ENCODE assay signal across 24 cellular contexts in the genomic region with DNA sequence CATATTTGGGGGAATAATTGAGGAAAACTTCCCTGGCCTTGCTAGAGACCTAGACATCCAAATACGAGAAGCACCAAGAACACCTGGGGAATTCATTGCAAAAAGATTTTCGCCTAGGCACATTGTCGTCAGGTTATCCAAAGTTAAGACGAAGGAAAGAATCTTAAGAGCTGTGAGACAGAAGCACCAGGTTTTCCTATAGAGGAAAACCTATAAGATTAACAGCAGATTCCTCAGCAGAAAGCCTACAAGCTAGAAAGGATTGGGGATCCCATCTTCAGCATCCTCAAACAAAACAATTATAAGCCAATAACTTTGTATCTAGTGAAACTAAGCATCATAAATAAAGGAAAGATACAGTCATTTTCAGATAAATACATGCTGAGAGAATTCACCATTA.
DNase-seq lines count a peak whose midpoint lies in the region; ATAC-seq, FAIRE-seq and TF ChIP-seq lines count a peak whose summit lies in the region.
"Had no signal": no experiment of that assay in that cellular context is flagged by ENCODE, and none has a peak within 500 bp of the region (broad histone marks: within the 10 kb centered on the region; RNA-seq: fewer than 3 reads in every experiment).

No MANE protein-coding gene starts in this region.

- no peak overlapping the region for H3K4me3 ChIP-seq in esophagus squamous epithelium
- H3K4me3 ChIP-seq: BLaER1, GM12878 had no signal

- FAIRE-seq in GM12892 (lab: Jason Lieb, UNC) (peak; percentile 53), GM19239 (lab: Jason Lieb, UNC) (peak; percentile 35)
- FAIRE-seq: A204.1, GM12878 had no signal

- TF ChIP-seq POLR2A in GM12892 (IDR thresholded peaks at IDR 0.05; ENCODE audit: low read depth, low read length), result no peak
- no peak for TF ChIP-seq POLR2A in esophagus squamous epithelium (IDR thresholded peaks at IDR 0.05)

- H3K27me3 ChIP-seq in esophagus squamous epithelium, result no peaks in the 10 kb centered on the region
- H3K27me3 ChIP-seq: BE2C, BLaER1 had no signal

- no peak for ATAC-seq in GM18511 (IDR thresholded peaks at IDR 0.05; ENCODE audit: unreplicated experiment)
- ATAC-seq: GM12878 had no signal

- H3K9me3 ChIP-seq in esophagus squamous epithelium, result peaks cover 0 to 8% (median 0%) of the 10 kb centered on the region in 3 donors
- H3K9me3 ChIP-seq: BE2C had no signal

- H3K4me1 ChIP-seq in esophagus squamous epithelium, result peaks cover 0 to 6% (median 0%) of the 10 kb centered on the region in 3 donors
- H3K4me1 ChIP-seq: BE2C, BLaER1 had no signal

- intact Hi-C loops in esophagus squamous epithelium (cut with DNase I), result no loop called here

- CTCF ChIA-PET in HEK293T (lab: Yijun Ruan, JAX), result no interaction called here

- H3K36me3 ChIP-seq in esophagus squamous epithelium, result peaks cover 0 to 26% (median 5%) of the 10 kb centered on the region in 3 donors

- H3K27ac ChIP-seq in esophagus squamous epithelium, result no peak overlapping the region
- H3K27ac ChIP-seq: BLaER1 had no signal

- DNase-seq in GM12892 (ENCODE audit: insufficient read length), result no peak
- DNase-seq in GM19239 (ENCODE audit: insufficient read length, low spot score), result no peak
- no peak for DNase-seq in HEK293T (ENCODE audit: extremely low spot score)
- no peak for DNase-seq in NCI-H82 (lab: John Stamatoyannopoulos, UW)
- DNase-seq in esophagus squamous epithelium (lab: John Stamatoyannopoulos, UW), result no peak
- DNase-seq: 8988T; ACHN; BE2C; C1 segment of cervical spinal cord; CD4-positive, alpha-beta memory T cell; CD4-positive, CD25-positive, alpha-beta regulatory T cell; CD8-positive, alpha-beta memory T cell; COR-L47; DMS 273 treated with DMSO at 0.1 percent for 48 hours; DMS153; DMS53; DMS79; DND-41; EL; GDM1 had no signal

- WGBS in esophagus squamous epithelium, 2 donors, result 96 to 98% methylated on average over 4 of the region's 4 CpGs

- POLR2A ChIA-PET in HEK293T (lab: Yijun Ruan, JAX), result no interaction called here

- no peak for TF ChIP-seq CTCF in esophagus squamous epithelium (IDR thresholded peaks at IDR 0.05)

TF ChIP-seq in HEK293T, 16 proteins besides CTCF, POLR2A, EP300 and RAD21:
- TF ChIP-seq LEF1 (IDR thresholded peaks at IDR 0.05; ENCODE audit: borderline replicate concordance), result no peak
- TF ChIP-seq ARNT (IDR thresholded peaks at IDR 0.05), result no peak
- no peak for TF ChIP-seq SP1 (IDR thresholded peaks at IDR 0.05)
- TF ChIP-seq L3MBTL2 (conservative IDR thresholded peaks at IDR 0.05), result 0 out of 2 replicates have a peak, but pooled peaks have one; percentile 22
- TF ChIP-seq FOXM1 (IDR thresholded peaks at IDR 0.05; ENCODE audit: borderline replicate concordance), result no peak
- no peak for TF ChIP-seq ELF4 (IDR thresholded peaks at IDR 0.05)
